Comparison of ENCODE assay signal across 18 cellular contexts in the genomic region with DNA sequence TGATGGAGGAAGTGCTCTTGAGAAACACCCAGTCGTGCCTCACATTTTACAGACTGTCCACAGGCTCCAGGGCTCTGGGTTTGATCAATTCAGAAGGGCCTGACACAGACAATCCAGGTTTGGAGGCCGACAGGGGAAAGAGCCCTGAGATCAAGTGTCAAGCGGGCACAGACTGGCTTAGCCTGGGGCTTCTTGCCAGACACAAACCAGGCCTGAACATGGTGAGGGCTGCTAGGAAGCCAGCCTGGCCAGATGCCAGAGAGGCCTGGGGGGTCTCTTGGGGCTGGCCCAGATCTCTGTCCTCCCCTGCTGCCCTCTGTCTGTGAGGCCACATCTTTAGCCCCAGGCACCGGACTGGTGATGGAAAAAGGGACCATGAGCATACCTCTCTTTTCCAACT.
DNase-seq lines count a peak whose midpoint lies in the region; ATAC-seq, FAIRE-seq and TF ChIP-seq lines count a peak whose summit lies in the region.
"Had no signal": no experiment of that assay in that cellular context is flagged by ENCODE, and none has a peak within 500 bp of the region (broad histone marks: within the 10 kb centered on the region; RNA-seq: fewer than 3 reads in every experiment).

No MANE protein-coding gene starts in this region.

- H3K4me2 ChIP-seq in osteoblast (ENCODE audit: insufficient read depth, low read length), result no peak overlapping the region
- H3K4me2 ChIP-seq: A549, KMS-11 had no signal

- H3K4me1 Mint-ChIP-seq in activated CD8-positive, alpha-beta memory T cell treated with anti-CD3 and anti-CD28 coated beads, Interleukin-2, amount 10 ng/mL, durations not matched to agents 7 days and 5 days, result no peaks in the 10 kb centered on the region

- H3K27me3 ChIP-seq in osteoblast (ENCODE audit: insufficient read depth, low read length), result peaks cover 17% of the 10 kb centered on the region

- no peak for FAIRE-seq in D721Med (lab: Jason Lieb, UNC)
- FAIRE-seq: A549, H54, HepG2 had no signal

- no peaks in the 10 kb centered on the region for H4K20me1 ChIP-seq in osteoblast (ENCODE audit: insufficient read depth, low read length)

- no peaks in the 10 kb centered on the region for H3K36me3 Mint-ChIP-seq in activated CD8-positive, alpha-beta memory T cell treated with anti-CD3 and anti-CD28 coated beads, Interleukin-2, amount 10 ng/mL, durations not matched to agents 7 days and 5 days

- H3K4me3 ChIP-seq in HEK293 (ENCODE audit: low read depth, low read length) (no peak overlapping the region), fibroblast of villous mesenchyme (ENCODE audit: low read depth, low read length) (no peak overlapping the region), osteoblast (ENCODE audit: insufficient read depth, low read length) (no peak overlapping the region)
- H3K4me3 ChIP-seq: A549 had no signal

- DNase-seq in activated CD8-positive, alpha-beta memory T cell treated with anti-CD3 and anti-CD28 coated beads, Interleukin-2, amount 50 U/mL, for 48 hours, result peak; percentile 18
- DNase-seq in activated CD8-positive, alpha-beta memory T cell treated with anti-CD3 and anti-CD28 coated beads, Interleukin-2, amount 10 ng/mL, durations not matched to agents 7 days and 5 days, result no peak
- DNase-seq in fibroblast of villous mesenchyme (ENCODE audit: low read depth), result peak; percentile 1
- DNase-seq in osteoblast (ENCODE audit: insufficient read length, low spot score, missing footprints), result peak; percentile 10
- no peak for DNase-seq in D721Med (ENCODE audit: insufficient read length, low spot score)
- no peak for DNase-seq in NCI-H1092 (lab: John Stamatoyannopoulos, UW)
- DNase-seq: C1 segment of cervical spinal cord, DMS 273 treated with DMSO at 0.1 percent for 48 hours, NCI-H1105, NCI-H1694 treated with DMSO at 0.1 percent for 48 hours, NCI-H2107, NCI-H345, NCI-H526 treated with DMSO at 0.1 percent for 48 hours had no signal

- POLR2A ChIA-PET in HEK293 (lab: Yijun Ruan, JAX), result no interaction called here

- H3K27me3 Mint-ChIP-seq in activated CD8-positive, alpha-beta memory T cell treated with anti-CD3 and anti-CD28 coated beads, Interleukin-2, amount 10 ng/mL, durations not matched to agents 7 days and 5 days, result peaks cover 5% of the 10 kb centered on the region

- no peaks in the 10 kb centered on the region for H3K9me3 Mint-ChIP-seq in activated CD8-positive, alpha-beta memory T cell treated with anti-CD3 and anti-CD28 coated beads, Interleukin-2, amount 10 ng/mL, durations not matched to agents 7 days and 5 days (ENCODE audit: low read depth)

- CTCF ChIA-PET in activated CD8-positive, alpha-beta memory T cell treated with anti-CD3 and anti-CD28 coated beads, Interleukin-2, amount 10 ng/mL, durations not matched to agents 7 days and 5 days (lab: Charles Lee), result no interaction called here
- CTCF ChIA-PET in HEK293 (lab: Yijun Ruan, JAX), result no interaction called here

- H3K9me3 ChIP-seq in HEK293 (ENCODE audit: control insufficient read depth, insufficient read depth, low read depth, low read length) (no peaks in the 10 kb centered on the region), osteoblast (ENCODE audit: low read depth, low read length) (no peaks in the 10 kb centered on the region)
- H3K9me3 ChIP-seq: A549 had no signal

- no peaks in the 10 kb centered on the region for H3K79me2 ChIP-seq in osteoblast (ENCODE audit: insufficient read depth, low read length)

- H3K4me1 ChIP-seq in HEK293 (ENCODE audit: control insufficient read depth, insufficient read depth, low read length) (no peaks in the 10 kb centered on the region), osteoblast (ENCODE audit: insufficient read depth, low read length) (no peaks in the 10 kb centered on the region)
- H3K4me1 ChIP-seq: A549 had no signal

- H3K36me3 ChIP-seq in HEK293 (ENCODE audit: control insufficient read depth in 2 of 2, insufficient read depth in 1 of 2, low read length in 2 of 2) (no peaks in the 10 kb centered on the region), osteoblast (ENCODE audit: insufficient read depth, low read length) (no peaks in the 10 kb centered on the region)

- no peak overlapping the region for H2AFZ ChIP-seq in osteoblast (ENCODE audit: low read length)

- no peak for TF ChIP-seq CTCF in HEK293 (tag by site-specific recombination; IDR thresholded peaks at IDR 0.05)
- no peak for TF ChIP-seq CTCF in fibroblast of villous mesenchyme (IDR thresholded peaks at IDR 0.05; ENCODE audit: insufficient read depth, low read depth, low read length)
- no peak for TF ChIP-seq CTCF in osteoblast (IDR thresholded peaks at IDR 0.05; ENCODE audit: extremely low read depth, low read depth, low read length)
- no peak for TF ChIP-seq CTCF in D721Med (IDR thresholded peaks at IDR 0.05; ENCODE audit: insufficient read depth, missing control alignments)

- no peak overlapping the region for H3K4me3 Mint-ChIP-seq in activated CD8-positive, alpha-beta memory T cell treated with anti-CD3 and anti-CD28 coated beads, Interleukin-2, amount 10 ng/mL, durations not matched to agents 7 days and 5 days

- ATAC-seq in activated CD8-positive, alpha-beta memory T cell treated with anti-CD3 and anti-CD28 coated beads, Interleukin-2, amount 10 ng/mL, durations not matched to agents 7 days and 5 days, result no peak
- ATAC-seq: A549, HepG2 had no signal

- H3K27ac Mint-ChIP-seq in activated CD8-positive, alpha-beta memory T cell treated with anti-CD3 and anti-CD28 coated beads, Interleukin-2, amount 10 ng/mL, durations not matched to agents 7 days and 5 days, result no peak overlapping the region

- H3K27ac ChIP-seq in HEK293 (ENCODE audit: extremely low read depth, low read depth, low read length) (no peak overlapping the region), osteoblast (ENCODE audit: low read depth, low read length) (no peak overlapping the region)
- H3K27ac ChIP-seq: A549, KMS-11 had no signal

TF ChIP-seq in HEK293, 187 proteins besides CTCF, POLR2A, EP300 and RAD21:
- no peak for TF ChIP-seq ZNF600 (tag by site-specific recombination; IDR thresholded peaks at IDR 0.05)
- TF ChIP-seq ZNF776 (tag by site-specific recombination; IDR thresholded peaks at IDR 0.05; ENCODE audit: borderline replicate concordance), result no peak
- peak; percentile 22; the same call in 1 of the 2 replicates for TF ChIP-seq GLIS1 (tag by site-specific recombination; IDR thresholded peaks at IDR 0.05)

Comparison
In these comparisons a context has a peak if more than half of its experiments do, and no peak if none do; other contexts are left out.
1. DNase-seq: peak in activated CD8-positive, alpha-beta memory T cell treated with anti-CD3 and anti-CD28 coated beads, Interleukin-2, amount 50 U/mL, for 48 hours (single experiment), fibroblast of villous mesenchyme (single experiment) and osteoblast (single experiment); none in activated CD8-positive, alpha-beta memory T cell treated with anti-CD3 and anti-CD28 coated beads, Interleukin-2, amount 10 ng/mL, durations not matched to agents 7 days and 5 days (single experiment), D721Med (single experiment) and NCI-H1092 (single experiment).